1 cellular context compared by ENCODE assay signal in the genomic region with DNA sequence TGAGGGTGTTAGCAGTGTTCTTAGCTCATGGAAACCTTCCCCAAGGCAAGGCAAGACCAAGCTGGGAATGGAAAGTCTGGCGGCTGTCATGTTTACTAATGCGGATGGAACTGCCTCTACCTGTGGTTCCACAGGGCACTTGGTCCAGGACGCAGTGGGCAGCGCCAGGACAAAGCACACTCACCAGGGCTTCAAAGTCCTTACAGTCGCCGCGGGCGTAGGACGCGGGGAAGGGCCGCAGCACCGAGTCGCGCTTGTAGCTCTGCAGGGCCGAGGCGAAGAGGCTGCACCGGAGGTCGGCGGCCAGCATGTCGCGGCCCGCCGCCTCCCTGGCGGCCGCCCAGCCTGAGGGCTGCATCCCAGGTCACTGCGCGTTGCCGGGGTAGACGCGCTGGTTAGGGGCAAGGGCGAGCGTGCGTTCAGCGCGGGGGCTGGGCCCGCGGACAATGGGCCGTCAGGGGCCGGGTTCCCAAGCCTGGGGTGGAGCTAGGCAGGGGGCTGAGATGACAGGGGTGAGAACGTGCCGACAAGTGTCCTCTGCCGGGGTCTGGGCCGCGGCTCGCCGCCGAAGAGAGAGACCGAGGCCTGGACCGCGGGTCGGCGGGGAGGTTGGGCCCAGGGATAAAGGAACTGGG.
TF ChIP-seq lines count a peak whose summit lies in the region.

No MANE protein-coding gene starts in this region.

TF ChIP-seq in HEK293, 187 proteins besides CTCF, POLR2A, EP300 and RAD21 (continued from another document and continues in another):
- TF ChIP-seq REPIN1 (tag by site-specific recombination; IDR thresholded peaks at IDR 0.05; ENCODE audit: low read depth): peak; percentile 71; the same call in 1 of the 2 replicates
- TF ChIP-seq, protein P1, sequence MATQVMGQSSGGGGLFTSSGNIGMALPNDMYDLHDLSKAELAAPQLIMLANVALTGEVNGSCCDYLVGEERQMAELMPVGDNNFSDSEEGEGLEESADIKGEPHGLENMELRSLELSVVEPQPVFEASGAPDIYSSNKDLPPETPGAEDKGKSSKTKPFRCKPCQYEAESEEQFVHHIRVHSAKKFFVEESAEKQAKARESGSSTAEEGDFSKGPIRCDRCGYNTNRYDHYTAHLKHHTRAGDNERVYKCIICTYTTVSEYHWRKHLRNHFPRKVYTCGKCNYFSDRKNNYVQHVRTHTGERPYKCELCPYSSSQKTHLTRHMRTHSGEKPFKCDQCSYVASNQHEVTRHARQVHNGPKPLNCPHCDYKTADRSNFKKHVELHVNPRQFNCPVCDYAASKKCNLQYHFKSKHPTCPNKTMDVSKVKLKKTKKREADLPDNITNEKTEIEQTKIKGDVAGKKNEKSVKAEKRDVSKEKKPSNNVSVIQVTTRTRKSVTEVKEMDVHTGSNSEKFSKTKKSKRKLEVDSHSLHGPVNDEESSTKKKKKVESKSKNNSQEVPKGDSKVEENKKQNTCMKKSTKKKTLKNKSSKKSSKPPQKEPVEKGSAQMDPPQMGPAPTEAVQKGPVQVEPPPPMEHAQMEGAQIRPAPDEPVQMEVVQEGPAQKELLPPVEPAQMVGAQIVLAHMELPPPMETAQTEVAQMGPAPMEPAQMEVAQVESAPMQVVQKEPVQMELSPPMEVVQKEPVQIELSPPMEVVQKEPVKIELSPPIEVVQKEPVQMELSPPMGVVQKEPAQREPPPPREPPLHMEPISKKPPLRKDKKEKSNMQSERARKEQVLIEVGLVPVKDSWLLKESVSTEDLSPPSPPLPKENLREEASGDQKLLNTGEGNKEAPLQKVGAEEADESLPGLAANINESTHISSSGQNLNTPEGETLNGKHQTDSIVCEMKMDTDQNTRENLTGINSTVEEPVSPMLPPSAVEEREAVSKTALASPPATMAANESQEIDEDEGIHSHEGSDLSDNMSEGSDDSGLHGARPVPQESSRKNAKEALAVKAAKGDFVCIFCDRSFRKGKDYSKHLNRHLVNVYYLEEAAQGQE (tag by site-specific recombination; IDR thresholded peaks at IDR 0.05): 0 out of 2 replicates have a peak, but pooled peaks have one; percentile 34
- TF ChIP-seq, protein P2, sequence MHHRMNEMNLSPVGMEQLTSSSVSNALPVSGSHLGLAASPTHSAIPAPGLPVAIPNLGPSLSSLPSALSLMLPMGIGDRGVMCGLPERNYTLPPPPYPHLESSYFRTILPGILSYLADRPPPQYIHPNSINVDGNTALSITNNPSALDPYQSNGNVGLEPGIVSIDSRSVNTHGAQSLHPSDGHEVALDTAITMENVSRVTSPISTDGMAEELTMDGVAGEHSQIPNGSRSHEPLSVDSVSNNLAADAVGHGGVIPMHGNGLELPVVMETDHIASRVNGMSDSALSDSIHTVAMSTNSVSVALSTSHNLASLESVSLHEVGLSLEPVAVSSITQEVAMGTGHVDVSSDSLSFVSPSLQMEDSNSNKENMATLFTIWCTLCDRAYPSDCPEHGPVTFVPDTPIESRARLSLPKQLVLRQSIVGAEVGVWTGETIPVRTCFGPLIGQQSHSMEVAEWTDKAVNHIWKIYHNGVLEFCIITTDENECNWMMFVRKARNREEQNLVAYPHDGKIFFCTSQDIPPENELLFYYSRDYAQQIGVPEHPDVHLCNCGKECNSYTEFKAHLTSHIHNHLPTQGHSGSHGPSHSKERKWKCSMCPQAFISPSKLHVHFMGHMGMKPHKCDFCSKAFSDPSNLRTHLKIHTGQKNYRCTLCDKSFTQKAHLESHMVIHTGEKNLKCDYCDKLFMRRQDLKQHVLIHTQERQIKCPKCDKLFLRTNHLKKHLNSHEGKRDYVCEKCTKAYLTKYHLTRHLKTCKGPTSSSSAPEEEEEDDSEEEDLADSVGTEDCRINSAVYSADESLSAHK (tag by site-specific recombination; IDR thresholded peaks at IDR 0.05): no peak
- TF ChIP-seq, protein P3, sequence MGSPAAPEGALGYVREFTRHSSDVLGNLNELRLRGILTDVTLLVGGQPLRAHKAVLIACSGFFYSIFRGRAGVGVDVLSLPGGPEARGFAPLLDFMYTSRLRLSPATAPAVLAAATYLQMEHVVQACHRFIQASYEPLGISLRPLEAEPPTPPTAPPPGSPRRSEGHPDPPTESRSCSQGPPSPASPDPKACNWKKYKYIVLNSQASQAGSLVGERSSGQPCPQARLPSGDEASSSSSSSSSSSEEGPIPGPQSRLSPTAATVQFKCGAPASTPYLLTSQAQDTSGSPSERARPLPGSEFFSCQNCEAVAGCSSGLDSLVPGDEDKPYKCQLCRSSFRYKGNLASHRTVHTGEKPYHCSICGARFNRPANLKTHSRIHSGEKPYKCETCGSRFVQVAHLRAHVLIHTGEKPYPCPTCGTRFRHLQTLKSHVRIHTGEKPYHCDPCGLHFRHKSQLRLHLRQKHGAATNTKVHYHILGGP (tag by site-specific recombination; IDR thresholded peaks at IDR 0.05): no peak
- peak; percentile 88; the same call in 1 of the 2 replicates for TF ChIP-seq ZNF324 (tag by site-specific recombination; IDR thresholded peaks at IDR 0.05)
- TF ChIP-seq, protein P4, sequence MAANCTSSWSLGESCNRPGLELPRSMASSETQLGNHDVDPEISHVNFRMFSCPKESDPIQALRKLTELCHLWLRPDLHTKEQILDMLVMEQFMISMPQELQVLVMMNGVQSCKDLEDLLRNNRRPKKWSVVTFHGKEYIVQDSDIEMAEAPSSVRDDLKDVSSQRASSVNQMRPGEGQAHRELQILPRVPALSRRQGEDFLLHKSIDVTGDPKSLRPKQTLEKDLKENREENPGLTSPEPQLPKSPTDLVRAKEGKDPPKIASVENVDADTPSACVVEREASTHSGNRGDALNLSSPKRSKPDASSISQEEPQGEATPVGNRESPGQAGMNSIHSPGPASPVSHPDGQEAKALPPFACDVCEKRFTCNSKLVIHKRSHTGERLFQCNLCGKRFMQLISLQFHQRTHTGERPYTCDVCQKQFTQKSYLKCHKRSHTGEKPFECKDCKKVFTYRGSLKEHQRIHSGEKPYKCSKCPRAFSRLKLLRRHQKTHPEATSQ (tag by site-specific recombination; IDR thresholded peaks at IDR 0.05): peak; percentile 90
- TF ChIP-seq, protein P5, sequence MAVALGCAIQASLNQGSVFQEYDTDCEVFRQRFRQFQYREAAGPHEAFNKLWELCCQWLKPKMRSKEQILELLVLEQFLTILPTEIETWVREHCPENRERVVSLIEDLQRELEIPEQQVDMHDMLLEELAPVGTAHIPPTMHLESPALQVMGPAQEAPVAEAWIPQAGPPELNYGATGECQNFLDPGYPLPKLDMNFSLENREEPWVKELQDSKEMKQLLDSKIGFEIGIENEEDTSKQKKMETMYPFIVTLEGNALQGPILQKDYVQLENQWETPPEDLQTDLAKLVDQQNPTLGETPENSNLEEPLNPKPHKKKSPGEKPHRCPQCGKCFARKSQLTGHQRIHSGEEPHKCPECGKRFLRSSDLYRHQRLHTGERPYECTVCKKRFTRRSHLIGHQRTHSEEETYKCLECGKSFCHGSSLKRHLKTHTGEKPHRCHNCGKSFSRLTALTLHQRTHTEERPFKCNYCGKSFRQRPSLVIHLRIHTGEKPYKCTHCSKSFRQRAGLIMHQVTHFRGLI (tag by site-specific recombination; IDR thresholded peaks at IDR 0.05): peak; percentile 59
- TF ChIP-seq, protein P6, sequence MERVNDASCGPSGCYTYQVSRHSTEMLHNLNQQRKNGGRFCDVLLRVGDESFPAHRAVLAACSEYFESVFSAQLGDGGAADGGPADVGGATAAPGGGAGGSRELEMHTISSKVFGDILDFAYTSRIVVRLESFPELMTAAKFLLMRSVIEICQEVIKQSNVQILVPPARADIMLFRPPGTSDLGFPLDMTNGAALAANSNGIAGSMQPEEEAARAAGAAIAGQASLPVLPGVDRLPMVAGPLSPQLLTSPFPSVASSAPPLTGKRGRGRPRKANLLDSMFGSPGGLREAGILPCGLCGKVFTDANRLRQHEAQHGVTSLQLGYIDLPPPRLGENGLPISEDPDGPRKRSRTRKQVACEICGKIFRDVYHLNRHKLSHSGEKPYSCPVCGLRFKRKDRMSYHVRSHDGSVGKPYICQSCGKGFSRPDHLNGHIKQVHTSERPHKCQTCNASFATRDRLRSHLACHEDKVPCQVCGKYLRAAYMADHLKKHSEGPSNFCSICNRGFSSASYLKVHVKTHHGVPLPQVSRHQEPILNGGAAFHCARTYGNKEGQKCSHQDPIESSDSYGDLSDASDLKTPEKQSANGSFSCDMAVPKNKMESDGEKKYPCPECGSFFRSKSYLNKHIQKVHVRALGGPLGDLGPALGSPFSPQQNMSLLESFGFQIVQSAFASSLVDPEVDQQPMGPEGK (tag by site-specific recombination; IDR thresholded peaks at IDR 0.05): no peak
- 0 out of 2 replicates have a peak, but pooled peaks have one; percentile 26 for TF ChIP-seq HOXC10 (CRISPR knock-in tag; IDR thresholded peaks at IDR 0.05)
- peak; percentile 94 for TF ChIP-seq ZNF600 (tag by site-specific recombination; IDR thresholded peaks at IDR 0.05)
- no peak for TF ChIP-seq ZNF791 (tag by site-specific recombination; IDR thresholded peaks at IDR 0.05)
- TF ChIP-seq ZNF777 (tag by site-specific recombination; IDR thresholded peaks at IDR 0.05; ENCODE audit: borderline replicate concordance): peak; percentile 89; the same call in 1 of the 2 replicates
- TF ChIP-seq, protein P7, sequence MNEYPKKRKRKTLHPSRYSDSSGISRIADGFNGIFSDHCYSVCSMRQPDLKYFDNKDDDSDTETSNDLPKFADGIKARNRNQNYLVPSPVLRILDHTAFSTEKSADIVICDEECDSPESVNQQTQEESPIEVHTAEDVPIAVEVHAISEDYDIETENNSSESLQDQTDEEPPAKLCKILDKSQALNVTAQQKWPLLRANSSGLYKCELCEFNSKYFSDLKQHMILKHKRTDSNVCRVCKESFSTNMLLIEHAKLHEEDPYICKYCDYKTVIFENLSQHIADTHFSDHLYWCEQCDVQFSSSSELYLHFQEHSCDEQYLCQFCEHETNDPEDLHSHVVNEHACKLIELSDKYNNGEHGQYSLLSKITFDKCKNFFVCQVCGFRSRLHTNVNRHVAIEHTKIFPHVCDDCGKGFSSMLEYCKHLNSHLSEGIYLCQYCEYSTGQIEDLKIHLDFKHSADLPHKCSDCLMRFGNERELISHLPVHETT (tag by site-specific recombination; IDR thresholded peaks at IDR 0.05): 0 out of 2 replicates have a peak, but pooled peaks have one; percentile 45
- TF ChIP-seq ZBTB7A (tag by site-specific recombination; IDR thresholded peaks at IDR 0.05; ENCODE audit: low read depth): peak; percentile 68; the same call in 1 of the 2 replicates
- TF ChIP-seq SP3 (tag by site-specific recombination; IDR thresholded peaks at IDR 0.05): peak; percentile 80
- TF ChIP-seq YY2 (tag by site-specific recombination; IDR thresholded peaks at IDR 0.05): no peak
- TF ChIP-seq ZNF202 (tag by site-specific recombination; IDR thresholded peaks at IDR 0.05; ENCODE audit: borderline replicate concordance): no peak
- no peak for TF ChIP-seq ZNF664 (tag by site-specific recombination; IDR thresholded peaks at IDR 0.05)
- TF ChIP-seq, protein P8, sequence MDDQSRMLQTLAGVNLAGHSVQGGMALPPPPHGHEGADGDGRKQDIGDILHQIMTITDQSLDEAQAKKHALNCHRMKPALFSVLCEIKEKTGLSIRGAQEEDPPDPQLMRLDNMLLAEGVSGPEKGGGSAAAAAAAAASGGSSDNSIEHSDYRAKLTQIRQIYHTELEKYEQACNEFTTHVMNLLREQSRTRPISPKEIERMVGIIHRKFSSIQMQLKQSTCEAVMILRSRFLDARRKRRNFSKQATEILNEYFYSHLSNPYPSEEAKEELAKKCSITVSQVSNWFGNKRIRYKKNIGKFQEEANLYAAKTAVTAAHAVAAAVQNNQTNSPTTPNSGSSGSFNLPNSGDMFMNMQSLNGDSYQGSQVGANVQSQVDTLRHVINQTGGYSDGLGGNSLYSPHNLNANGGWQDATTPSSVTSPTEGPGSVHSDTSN (CRISPR knock-in tag; IDR thresholded peaks at IDR 0.05): no peak
- TF ChIP-seq ZBTB21 (tag by site-specific recombination; IDR thresholded peaks at IDR 0.05): peak; percentile 34; the same call in 1 of the 2 replicates
- no peak for TF ChIP-seq ZNF239 (tag by site-specific recombination; IDR thresholded peaks at IDR 0.05)
- TF ChIP-seq ZNF366 (tag by site-specific recombination; conservative IDR thresholded peaks at IDR 0.05): peak; percentile 36; the same call in 1 of the 2 replicates
- 0 out of 2 replicates have a peak, but pooled peaks have one; percentile 2 for TF ChIP-seq ZNF133 (tag by site-specific recombination; IDR thresholded peaks at IDR 0.05)
- no peak for TF ChIP-seq ZNF561 (tag by site-specific recombination; IDR thresholded peaks at IDR 0.05; ENCODE audit: borderline replicate concordance)
- no peak for TF ChIP-seq ZNF292 (tag by site-specific recombination; IDR thresholded peaks at IDR 0.05; ENCODE audit: borderline replicate concordance, low read depth)
- peak; percentile 79; the same call in 1 of the 2 replicates for TF ChIP-seq ZNF792 (tag by site-specific recombination; IDR thresholded peaks at IDR 0.05)
- peak; percentile 99 for TF ChIP-seq ZBTB48 (tag by site-specific recombination; IDR thresholded peaks at IDR 0.05)
- TF ChIP-seq EGR2 (tag by site-specific recombination; IDR thresholded peaks at IDR 0.05; ENCODE audit: low read depth): peak; percentile 52
- TF ChIP-seq BCL11A (tag by site-specific recombination; IDR thresholded peaks at IDR 0.05; ENCODE audit: low read depth): 0 out of 2 replicates have a peak, but pooled peaks have one; percentile 13
- 0 out of 2 replicates have a peak, but pooled peaks have one; percentile 18 for TF ChIP-seq ZNF623 (tag by site-specific recombination; IDR thresholded peaks at IDR 0.05)
- TF ChIP-seq, protein P9, sequence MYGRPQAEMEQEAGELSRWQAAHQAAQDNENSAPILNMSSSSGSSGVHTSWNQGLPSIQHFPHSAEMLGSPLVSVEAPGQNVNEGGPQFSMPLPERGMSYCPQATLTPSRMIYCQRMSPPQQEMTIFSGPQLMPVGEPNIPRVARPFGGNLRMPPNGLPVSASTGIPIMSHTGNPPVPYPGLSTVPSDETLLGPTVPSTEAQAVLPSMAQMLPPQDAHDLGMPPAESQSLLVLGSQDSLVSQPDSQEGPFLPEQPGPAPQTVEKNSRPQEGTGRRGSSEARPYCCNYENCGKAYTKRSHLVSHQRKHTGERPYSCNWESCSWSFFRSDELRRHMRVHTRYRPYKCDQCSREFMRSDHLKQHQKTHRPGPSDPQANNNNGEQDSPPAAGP (tag by site-specific recombination; IDR thresholded peaks at IDR 0.05): peak; percentile 72
- peak; percentile 16; the same call in 1 of the 2 replicates for TF ChIP-seq SP7 (tag by site-specific recombination; IDR thresholded peaks at IDR 0.05)
- peak; percentile 92 for TF ChIP-seq ZBTB20 (tag by site-specific recombination; IDR thresholded peaks at IDR 0.05)
- no peak for TF ChIP-seq PRDM1 (tag by site-specific recombination; IDR thresholded peaks at IDR 0.05)
- peak; percentile 65; the same call in 1 of the 2 replicates for TF ChIP-seq KLF8 (tag by site-specific recombination; IDR thresholded peaks at IDR 0.05)
- TF ChIP-seq, protein P10, sequence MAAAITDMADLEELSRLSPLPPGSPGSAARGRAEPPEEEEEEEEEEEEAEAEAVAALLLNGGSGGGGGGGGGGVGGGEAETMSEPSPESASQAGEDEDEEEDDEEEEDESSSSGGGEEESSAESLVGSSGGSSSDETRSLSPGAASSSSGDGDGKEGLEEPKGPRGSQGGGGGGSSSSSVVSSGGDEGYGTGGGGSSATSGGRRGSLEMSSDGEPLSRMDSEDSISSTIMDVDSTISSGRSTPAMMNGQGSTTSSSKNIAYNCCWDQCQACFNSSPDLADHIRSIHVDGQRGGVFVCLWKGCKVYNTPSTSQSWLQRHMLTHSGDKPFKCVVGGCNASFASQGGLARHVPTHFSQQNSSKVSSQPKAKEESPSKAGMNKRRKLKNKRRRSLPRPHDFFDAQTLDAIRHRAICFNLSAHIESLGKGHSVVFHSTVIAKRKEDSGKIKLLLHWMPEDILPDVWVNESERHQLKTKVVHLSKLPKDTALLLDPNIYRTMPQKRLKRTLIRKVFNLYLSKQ (tag by site-specific recombination; IDR thresholded peaks at IDR 0.05; ENCODE audit: borderline replicate concordance): no peak
- TF ChIP-seq ZNF248 (tag by site-specific recombination; IDR thresholded peaks at IDR 0.05): no peak
- peak; percentile 95 for TF ChIP-seq ZNF157 (tag by site-specific recombination; IDR thresholded peaks at IDR 0.05)
